Comparison of ENCODE assay signal across 12 cellular contexts in the genomic region with DNA sequence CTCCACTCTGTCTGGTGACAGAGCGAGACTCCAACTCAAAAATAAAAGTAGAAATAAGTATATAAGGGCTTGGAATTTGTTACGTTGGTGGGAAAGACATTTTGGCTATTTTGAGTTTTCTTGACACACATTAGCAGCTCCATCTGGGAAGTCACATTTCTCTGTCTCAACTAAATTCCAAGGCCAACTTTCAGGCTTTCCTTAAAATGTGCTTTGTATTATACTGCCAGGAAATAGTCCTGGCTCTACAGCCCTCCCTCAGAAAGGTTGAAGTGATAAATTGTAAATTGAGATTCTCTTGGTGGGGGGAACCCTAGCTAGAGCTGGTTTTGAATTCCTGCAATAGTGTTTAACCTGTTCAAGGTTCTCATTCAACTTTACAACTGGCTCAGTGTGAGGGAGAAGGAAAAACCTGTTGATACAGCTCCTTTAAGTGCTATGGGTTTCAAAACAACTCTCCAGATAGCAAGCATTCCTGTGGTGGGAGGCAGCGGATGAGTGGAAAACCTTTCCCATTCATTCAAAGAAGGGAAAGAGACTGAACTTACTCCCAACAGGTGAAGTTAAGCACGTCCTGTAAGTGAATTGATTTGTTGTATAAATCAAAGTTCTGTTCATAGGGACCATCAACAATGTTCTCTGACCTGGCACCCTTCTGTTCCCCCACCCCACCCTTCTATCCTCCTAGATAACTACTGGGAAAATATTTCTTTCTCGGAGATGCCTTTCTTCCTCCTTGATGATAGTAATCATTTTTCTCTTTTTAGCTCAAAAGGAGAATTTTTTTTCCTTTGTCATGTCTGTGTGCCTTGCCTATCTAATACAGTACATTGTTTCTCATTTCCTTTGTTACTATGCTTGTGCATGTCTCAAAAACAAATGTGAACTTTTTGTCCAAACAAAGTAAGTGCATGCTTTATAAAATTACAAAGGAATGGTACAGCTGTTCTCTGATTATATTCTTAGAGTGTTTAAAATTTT. TPM values are rescaled to one million over a fixed set of nuclear protein-coding genes. Genes with fewer than 3 reads are reported as not detected.
A peak's percentile ranks its signal among the peaks of the same experiment; 100 is the strongest.
DNase-seq lines count a peak whose midpoint lies in the region; TF ChIP-seq lines count a peak whose summit lies in the region.
"Had no signal": no experiment of that assay in that cellular context is flagged by ENCODE, and none has a peak within 500 bp of the region (broad histone marks: within the 10 kb centered on the region; RNA-seq: fewer than 3 reads in every experiment).

No MANE protein-coding gene starts in this region.

- peak overlapping the region; percentile 92 for H3K27ac Mint-ChIP-seq in mesothelial cell of epicardium
- H3K27ac Mint-ChIP-seq: activated naive CD8-positive, alpha-beta T cell treated with anti-CD3 and anti-CD28 coated beads for 36 hours; stimulated activated naive B cell treated with anti-CD40 and anti-IgM and Interleukin-4, amounts not matched to agents 10 μg/mL and 1 μg/mL and 100 μg/mL, for 72 hours had no signal

- H3K36me3 Mint-ChIP-seq in mesothelial cell of epicardium: no peaks in the 10 kb centered on the region
- H3K36me3 Mint-ChIP-seq: activated naive CD8-positive, alpha-beta T cell treated with anti-CD3 and anti-CD28 coated beads for 36 hours; naive B cell; stimulated activated naive B cell treated with anti-CD40 and anti-IgM and Interleukin-4, amounts not matched to agents 10 μg/mL and 1 μg/mL and 100 μg/mL, for 72 hours had no signal

- intact Hi-C loops in head of caudate nucleus (cut with DNase I): no loop called here

- H3K4me1 Mint-ChIP-seq in mesothelial cell of epicardium: peaks cover 58% of the 10 kb centered on the region

- H3K27ac ChIP-seq in epithelial cell of prostate: peak overlapping the region; percentile 49
- H3K27ac ChIP-seq: KMS-11 had no signal

- H3K27me3 Mint-ChIP-seq in mesothelial cell of epicardium (ENCODE audit: low read depth): no peaks in the 10 kb centered on the region
- H3K27me3 Mint-ChIP-seq: activated naive CD8-positive, alpha-beta T cell treated with anti-CD3 and anti-CD28 coated beads for 36 hours; naive B cell; stimulated activated naive B cell treated with anti-CD40 and anti-IgM and Interleukin-4, amounts not matched to agents 10 μg/mL and 1 μg/mL and 100 μg/mL, for 72 hours had no signal

- peak overlapping the region; percentile 25 for H3K4me3 ChIP-seq in AG09309 (ENCODE audit: control insufficient read depth, low read depth, low read length)

- DNase-seq in AG09309 (ENCODE audit: low read depth) (peak; percentile 31), NCI-H226 (peak; percentile 95), epithelial cell of prostate (ENCODE audit: low read depth, low spot score) (peak; percentile 16), mesothelial cell of epicardium (ENCODE audit: low spot score in 2 of 2, unreplicated experiment in 2 of 2) (peak in 1 of 2 experiments; percentile 51), head of caudate nucleus (no peak), GM20000 (ENCODE audit: low spot score) (no peak), NCI-H2171 treated with DMSO at 0.1 percent for 48 hours (lab: John Stamatoyannopoulos, UW) (no peak), SIG-M5 (lab: John Stamatoyannopoulos, UW) (no peak)
- DNase-seq: activated naive CD8-positive, alpha-beta T cell treated with anti-CD3 and anti-CD28 coated beads for 36 hours; naive B cell; stimulated activated naive B cell treated with anti-CD40 and anti-IgM and Interleukin-4, amounts not matched to agents 10 μg/mL and 1 μg/mL and 100 μg/mL, for 72 hours had no signal

- no peaks in the 10 kb centered on the region for H3K9me3 Mint-ChIP-seq in mesothelial cell of epicardium
- H3K9me3 Mint-ChIP-seq: activated naive CD8-positive, alpha-beta T cell treated with anti-CD3 and anti-CD28 coated beads for 36 hours; naive B cell; stimulated activated naive B cell treated with anti-CD40 and anti-IgM and Interleukin-4, amounts not matched to agents 10 μg/mL and 1 μg/mL and 100 μg/mL, for 72 hours had no signal

- peak overlapping the region; percentile 46 for H3K4me3 Mint-ChIP-seq in mesothelial cell of epicardium
- H3K4me3 Mint-ChIP-seq: activated naive CD8-positive, alpha-beta T cell treated with anti-CD3 and anti-CD28 coated beads for 36 hours; stimulated activated naive B cell treated with anti-CD40 and anti-IgM and Interleukin-4, amounts not matched to agents 10 μg/mL and 1 μg/mL and 100 μg/mL, for 72 hours had no signal

- TF ChIP-seq CTCF in AG09309 (IDR thresholded peaks at IDR 0.05; ENCODE audit: control insufficient read depth, insufficient read depth, low read depth, low read length, missing control alignments) (no peak), mesothelial cell of epicardium (IDR thresholded peaks at IDR 0.05; ENCODE audit: unreplicated experiment) (no peak), GM20000 (IDR thresholded peaks at IDR 0.05; ENCODE audit: extremely low read depth, missing control alignments) (no peak)

RNA-seq across cellular contexts. Expression of a gene that starts 44.2 kb away (rescaled TPM):
- 123 to 127 TPM (median 125 TPM) in 3 replicates for total RNA-seq in mesothelial cell of epicardium

Comparison
In these comparisons a context has a peak if more than half of its experiments do, and no peak if none do; other contexts are left out.
1. DNase-seq: peak in AG09309 (single experiment), NCI-H226 (single experiment) and epithelial cell of prostate (single experiment); none in head of caudate nucleus (0 of 42), GM20000 (single experiment), NCI-H2171 treated with DMSO at 0.1 percent for 48 hours (single experiment) and SIG-M5 (single experiment).